Comparison of ENCODE assay signal across 28 cellular contexts in genomic region chr7:158748335-158748734, GRCh38.
"Had no signal": no experiment of that assay in that cellular context is flagged by ENCODE, and none has a peak within 500 bp of the region (broad histone marks: within the 10 kb centered on the region; RNA-seq: fewer than 3 reads in every experiment).

No MANE protein-coding gene starts in this region.

- H3K4me3 Mint-ChIP-seq: stimulated activated effector memory CD8-positive, alpha-beta T cell treated with anti-CD3 and anti-CD28 coated beads, Interleukin-12 subunit alpha, Interleukin-12 subunit beta, amount 100 ng/mL, for 72 hours; stimulated activated memory B cell treated with anti-CD40 and anti-IgM and Interleukin-4, amounts not matched to agents 10 μg/mL and 1 μg/mL and 100 μg/mL, for 72 hours; stimulated activated naive B cell treated with anti-CD40 and anti-IgM and Interleukin-4, amounts not matched to agents 10 μg/mL and 1 μg/mL and 100 μg/mL, for 72 hours; stimulated activated naive CD8-positive, alpha-beta T cell treated with anti-CD3 and anti-CD28 coated beads, Interleukin-15, amount 100 ng/mL, for 72 hours; stimulated activated naive CD8-positive, alpha-beta T cell treated with anti-CD3 and anti-CD28 coated beads, Interleukin-15, Interleukin-2, amounts not matched to agents 100 ng/mL and 50 ng/mL, for 24 hours had no signal

- H3K4me1 ChIP-seq: stomach, suprapubic skin, testis, tibial artery, tibial nerve, transverse colon, upper lobe of left lung, upper lobe of right lung, uterus, vagina had no signal

- ATAC-seq: stimulated activated effector memory CD8-positive, alpha-beta T cell treated with anti-CD3 and anti-CD28 coated beads, Interleukin-12 subunit alpha, Interleukin-12 subunit beta, amount 100 ng/mL, for 72 hours; stimulated activated memory B cell treated with anti-CD40 and anti-IgM and Interleukin-4, amounts not matched to agents 10 μg/mL and 1 μg/mL and 100 μg/mL, for 72 hours; stimulated activated naive B cell treated with anti-CD40 and anti-IgM and Interleukin-4, amounts not matched to agents 10 μg/mL and 1 μg/mL and 100 μg/mL, for 72 hours; stimulated activated naive CD8-positive, alpha-beta T cell treated with anti-CD3 and anti-CD28 coated beads, Interleukin-15, amount 100 ng/mL, for 72 hours; stimulated activated naive CD8-positive, alpha-beta T cell treated with anti-CD3 and anti-CD28 coated beads, Interleukin-15, Interleukin-2, amounts not matched to agents 100 U/mL and 50 U/mL, for 24 hours; upper lobe of right lung had no signal

- H3K36me3 ChIP-seq: uterus had no signal

- H3K4me1 Mint-ChIP-seq: stimulated activated effector memory CD8-positive, alpha-beta T cell treated with anti-CD3 and anti-CD28 coated beads, Interleukin-12 subunit alpha, Interleukin-12 subunit beta, amount 100 ng/mL, for 72 hours; stimulated activated memory B cell treated with anti-CD40 and anti-IgM and Interleukin-4, amounts not matched to agents 10 μg/mL and 1 μg/mL and 100 μg/mL, for 72 hours; stimulated activated naive B cell treated with anti-CD40 and anti-IgM and Interleukin-4, amounts not matched to agents 10 μg/mL and 1 μg/mL and 100 μg/mL, for 72 hours had no signal

- FAIRE-seq: urothelium cell line had no signal

- H3K27ac Mint-ChIP-seq: stimulated activated effector memory CD8-positive, alpha-beta T cell treated with anti-CD3 and anti-CD28 coated beads, Interleukin-12 subunit alpha, Interleukin-12 subunit beta, amount 100 ng/mL, for 72 hours; stimulated activated memory B cell treated with anti-CD40 and anti-IgM and Interleukin-4, amounts not matched to agents 10 μg/mL and 1 μg/mL and 100 μg/mL, for 72 hours; stimulated activated naive B cell treated with anti-CD40 and anti-IgM and Interleukin-4, amounts not matched to agents 10 μg/mL and 1 μg/mL and 100 μg/mL, for 72 hours; stimulated activated naive CD8-positive, alpha-beta T cell treated with anti-CD3 and anti-CD28 coated beads, Interleukin-15, Interleukin-2, amounts not matched to agents 100 ng/mL and 50 ng/mL, for 24 hours had no signal

- DNase-seq: stimulated activated CD4-positive, alpha-beta T cell treated with anti-CD3 and anti-CD28 coated beads, Interleukin-2, amount 100 ng/mL, for 48 hours; stimulated activated CD4-positive, alpha-beta T cell treated with anti-CD3 and anti-CD28 coated beads, Interleukin-4, amount 100 ng/mL, for 1 hour; stimulated activated CD4-positive, alpha-beta T cell treated with anti-CD3 and anti-CD28 coated beads, Interleukin-4, amount 100 ng/mL, for 24 hours; stimulated activated CD4-positive, alpha-beta T cell treated with anti-CD3 and anti-CD28 coated beads, Interleukin-4, amount 100 ng/mL, for 4 hours; stimulated activated CD8-positive, alpha-beta memory T cell treated with anti-CD3 and anti-CD28 coated beads, Interleukin-4, amount 100 ng/mL, for 48 hours; stimulated activated naive B cell treated with anti-CD40 and anti-IgM and Interleukin-4, amounts not matched to agents 10 μg/mL and 1 μg/mL and 100 μg/mL, for 72 hours; stimulated activated naive CD4-positive, alpha-beta T cell; stimulated activated naive CD4-positive, alpha-beta T cell treated with Interleukin-2 at 50 U/mL for 16 hours; stimulated activated naive CD8-positive, alpha-beta T cell treated with anti-CD3 and anti-CD28 coated beads, Interleukin-15, amount 100 ng/mL, for 72 hours; stimulated activated naive CD8-positive, alpha-beta T cell treated with anti-CD3 and anti-CD28 coated beads, Interleukin-15, Interleukin-2, amounts not matched to agents 100 U/mL and 50 U/mL, for 24 hours; stomach; substantia nigra; testis; thyroid gland; tibial artery; transverse colon; trophoblast cell; upper lobe of left lung; upper lobe of right lung; uterus had no signal

- H3K4me3 ChIP-seq: stomach, suprapubic skin, testis, thoracic aorta, thyroid gland, tibial artery, tibial nerve, transverse colon, upper lobe of left lung, upper lobe of right lung, uterus, vagina had no signal

- H3K9me3 ChIP-seq: stomach, suprapubic skin, testis, thoracic aorta, thyroid gland, tibial artery, tibial nerve, transverse colon, upper lobe of left lung, upper lobe of right lung, uterus, vagina had no signal

- H3K27me3 ChIP-seq: stomach, suprapubic skin, testis, thyroid gland, tibial artery, tibial nerve, transverse colon, upper lobe of left lung, upper lobe of right lung, uterus, vagina had no signal

- H3K27me3 Mint-ChIP-seq: stimulated activated memory B cell treated with anti-CD40 and anti-IgM and Interleukin-4, amounts not matched to agents 10 μg/mL and 1 μg/mL and 100 μg/mL, for 72 hours; stimulated activated naive B cell treated with anti-CD40 and anti-IgM and Interleukin-4, amounts not matched to agents 10 μg/mL and 1 μg/mL and 100 μg/mL, for 72 hours; stimulated activated naive CD8-positive, alpha-beta T cell treated with anti-CD3 and anti-CD28 coated beads, Interleukin-15, amount 100 ng/mL, for 72 hours; stimulated activated naive CD8-positive, alpha-beta T cell treated with anti-CD3 and anti-CD28 coated beads, Interleukin-15, Interleukin-2, amounts not matched to agents 100 ng/mL and 50 ng/mL, for 24 hours had no signal

- H3K27ac ChIP-seq: stomach, suprapubic skin, testis, thoracic aorta, thyroid gland, tibial artery, tibial nerve, transverse colon, upper lobe of left lung, upper lobe of right lung, uterus, vagina had no signal

- H3K9me3 Mint-ChIP-seq: stimulated activated effector memory CD8-positive, alpha-beta T cell treated with anti-CD3 and anti-CD28 coated beads, Interleukin-12 subunit alpha, Interleukin-12 subunit beta, amount 100 ng/mL, for 72 hours; stimulated activated memory B cell treated with anti-CD40 and anti-IgM and Interleukin-4, amounts not matched to agents 10 μg/mL and 1 μg/mL and 100 μg/mL, for 72 hours; stimulated activated naive B cell treated with anti-CD40 and anti-IgM and Interleukin-4, amounts not matched to agents 10 μg/mL and 1 μg/mL and 100 μg/mL, for 72 hours; stimulated activated naive CD8-positive, alpha-beta T cell treated with anti-CD3 and anti-CD28 coated beads, Interleukin-15, amount 100 ng/mL, for 72 hours; stimulated activated naive CD8-positive, alpha-beta T cell treated with anti-CD3 and anti-CD28 coated beads, Interleukin-15, Interleukin-2, amounts not matched to agents 100 ng/mL and 50 ng/mL, for 24 hours had no signal
